ENCODE assay signal across 14 cellular contexts in the genomic region with DNA sequence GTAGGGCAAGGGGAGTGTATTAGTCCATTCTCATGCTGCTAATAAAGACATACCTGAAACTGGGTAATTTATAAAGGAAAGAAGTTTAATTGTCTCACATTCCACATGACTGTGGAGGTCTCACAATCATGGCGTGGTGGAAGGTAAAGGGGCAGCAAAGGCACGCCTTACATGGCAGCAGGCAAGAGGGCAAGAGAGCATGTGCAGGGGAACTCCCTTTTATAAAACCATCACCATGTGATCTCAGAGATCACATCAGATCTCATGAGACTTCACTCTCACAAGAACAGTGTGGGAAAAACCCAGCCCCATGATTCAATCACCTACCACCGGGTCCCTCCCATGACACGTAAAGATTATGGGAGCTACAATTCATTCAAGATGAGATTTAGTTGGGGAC. TPM values are rescaled to one million over a fixed set of nuclear protein-coding genes. Genes with fewer than 3 reads are reported as not detected.
DNase-seq lines count a peak whose midpoint lies in the region; ATAC-seq, FAIRE-seq and TF ChIP-seq lines count a peak whose summit lies in the region.
"Had no signal": no experiment of that assay in that cellular context is flagged by ENCODE, and none has a peak within 500 bp of the region (broad histone marks: within the 10 kb centered on the region; RNA-seq: fewer than 3 reads in every experiment).

No MANE protein-coding gene starts in this region.

- TF ChIP-seq CTCF in SK-N-SH (IDR thresholded peaks at IDR 0.05) (no peak), mammary epithelial cell (conservative IDR thresholded peaks at IDR 0.05 in 1 of 2, IDR thresholded peaks at IDR 0.05 in 1 of 2; ENCODE audit: extremely low read depth in 1 of 2, insufficient read depth in 1 of 2, low read depth in 1 of 2, low read length in 2 of 2) (no peak)

- in situ Hi-C loops in mammary epithelial cell (cut with MboI; ENCODE audit: low sequenced_read_pairs in 2 of 2): no loop called here

- H3K4me1 Mint-ChIP-seq in naive thymus-derived CD8-positive, alpha-beta T cell: peaks cover 4 to 15% (median 11%) of the 10 kb centered on the region in 4 donors

- BruUV-seq in mammary epithelial cell (replicated peaks; lab: Mats Ljungman, UMichigan): no TSS peak

- 0 out of 2 replicates have a peak overlapping the region, but pooled peaks have one; percentile 51 for H3K4me2 ChIP-seq in SK-N-SH
- H3K4me2 ChIP-seq in mammary epithelial cell (ENCODE audit: insufficient read depth, low read depth, low read length): no peak overlapping the region

- no peak for TF ChIP-seq RAD21 in SK-N-SH (IDR thresholded peaks at IDR 0.05; ENCODE audit: low read length)

- H3K27me3 ChIP-seq in SK-N-SH (ENCODE audit: insufficient read depth): no peaks in the 10 kb centered on the region
- H3K27me3 ChIP-seq in mammary epithelial cell (ENCODE audit: insufficient read depth, low read length): no peaks in the 10 kb centered on the region

- H3K9me3 ChIP-seq in SK-N-SH (no peaks in the 10 kb centered on the region), mammary epithelial cell (replicated peaks; ENCODE audit: insufficient read depth, low read length) (no peaks in the 10 kb centered on the region)

- dilution Hi-C loops in mammary epithelial cell (cut with HindIII; ENCODE audit: low sequenced_read_pairs): no loop called here

- peak overlapping the region in 3 of 10 donors; percentile 22 to 78 (median 29) for H3K27ac Mint-ChIP-seq in naive thymus-derived CD8-positive, alpha-beta T cell
- H3K27ac Mint-ChIP-seq: H9 had no signal

- no peak overlapping the region for H3K9ac ChIP-seq in SK-N-SH
- H3K9ac ChIP-seq in mammary epithelial cell (ENCODE audit: insufficient read depth, low read length): no peak overlapping the region
- H3K9ac ChIP-seq: parathyroid adenoma had no signal

- H3K4me3 ChIP-seq in SK-N-SH (ENCODE audit: low read depth in 2 of 2, low read length in 1 of 2): no peak overlapping the region; a peak in 1 of 4 replicates
- no peak overlapping the region for H3K4me3 ChIP-seq in mammary epithelial cell (replicated peaks in 1 of 3; ENCODE audit: insufficient read depth in 1 of 3, low read depth in 2 of 3, low read length in 3 of 3)

- H3K36me3 Mint-ChIP-seq in naive thymus-derived CD8-positive, alpha-beta T cell: peaks cover 0 to 12% (median 5%) of the 10 kb centered on the region in 3 donors

- CTCF ChIA-PET in SK-N-SH (lab: Yijun Ruan, JAX) (no interaction called here), mammary epithelial cell (lab: Charles Lee; ENCODE audit: low non-redundant PET) (no interaction called here)

- H3K4me3 Mint-ChIP-seq in naive thymus-derived CD8-positive, alpha-beta T cell: no peak overlapping the region
- H3K4me3 Mint-ChIP-seq: H9 had no signal

- 85% methylated on average over 4 of the region's 4 CpGs for WGBS in SK-N-SH (ENCODE audit: low lambda C conversion rate)
- WGBS in mammary epithelial cell (ENCODE audit: low coverage, missing lambda C conversion rate): 86% methylated on average over 4 of the region's 4 CpGs

- H2AFZ ChIP-seq in SK-N-SH (ENCODE audit: low read depth) (no peak overlapping the region), mammary epithelial cell (ENCODE audit: low read depth, low read length) (no peak overlapping the region)
- H2AFZ ChIP-seq: parathyroid adenoma had no signal

- DNase-seq in SK-N-SH: no peak
- peak; percentile 54 for DNase-seq in mammary epithelial cell
- peak; percentile 35 to 47 for DNase-seq in stimulated activated CD4-positive, alpha-beta T cell treated with anti-CD3 and anti-CD28 coated beads, Interleukin-2, amount 100 ng/mL, for 24 hours
- DNase-seq in GM19239 (ENCODE audit: insufficient read length, low spot score): no peak
- no peak for DNase-seq in naive thymus-derived CD8-positive, alpha-beta T cell
- DNase-seq in SIG-M5 (lab: John Stamatoyannopoulos, UW): no peak
- DNase-seq: H9, left colon, RPMI8226 had no signal

- no peaks in the 10 kb centered on the region for H3K9me2 ChIP-seq in SK-N-SH

- H3K36me3 ChIP-seq in SK-N-SH (replicated peaks in 1 of 2; ENCODE audit: control insufficient read depth in 1 of 2, insufficient read depth in 2 of 2, low read length in 1 of 2): no peaks in the 10 kb centered on the region
- H3K36me3 ChIP-seq in mammary epithelial cell (ENCODE audit: insufficient read depth, low read length): no peaks in the 10 kb centered on the region

- no peak for FAIRE-seq in GM19239 (lab: Jason Lieb, UNC)

- peaks cover 7% of the 10 kb centered on the region for H3F3A ChIP-seq in SK-N-SH (replicated peaks; ENCODE audit: insufficient read depth)

- no peaks in the 10 kb centered on the region for H3K9me3 Mint-ChIP-seq in naive thymus-derived CD8-positive, alpha-beta T cell

- H3K27me3 Mint-ChIP-seq in naive thymus-derived CD8-positive, alpha-beta T cell: no peaks in the 10 kb centered on the region

- ATAC-seq in SK-N-SH treated with all-trans-retinoic acid at 6 μM for 48 hours (no peak), HG03108 (IDR thresholded peaks at IDR 0.05; ENCODE audit: unreplicated experiment) (peak; percentile 32)
- ATAC-seq in naive thymus-derived CD8-positive, alpha-beta T cell: no peak
- ATAC-seq: left colon had no signal

- POLR2A ChIA-PET in SK-N-SH (lab: Yijun Ruan, JAX): no interaction called here
- POLR2A ChIA-PET in naive thymus-derived CD8-positive, alpha-beta T cell (lab: Charles Lee): no interaction called here

- H3K79me2 ChIP-seq in SK-N-SH (ENCODE audit: insufficient read depth) (no peaks in the 10 kb centered on the region; the same call in 1 of the 2 replicates), mammary epithelial cell (ENCODE audit: insufficient read depth, low read length) (peaks cover 2% of the 10 kb centered on the region)

- H4K20me1 ChIP-seq in SK-N-SH (ENCODE audit: insufficient read depth) (no peaks in the 10 kb centered on the region), mammary epithelial cell (ENCODE audit: insufficient read depth, low read length) (no peaks in the 10 kb centered on the region)

- peaks cover 15 to 16% of the 10 kb centered on the region in 2 experiments for H3K4me1 ChIP-seq in SK-N-SH (ENCODE audit: control insufficient read depth in 1 of 2, insufficient read depth in 2 of 2, low read depth in 1 of 2, low read length in 1 of 2)
- H3K4me1 ChIP-seq in mammary epithelial cell (ENCODE audit: insufficient read depth, low read length): peaks cover 26% of the 10 kb centered on the region
- H3K4me1 ChIP-seq: parathyroid adenoma had no signal

- intact Hi-C loops in mammary epithelial cell (cut with micrococcal nuclease): no loop called here

- H3K27ac ChIP-seq in SK-N-SH (ENCODE audit: low read depth in 2 of 2, low read length in 1 of 2) (peak overlapping the region; percentile 79 to 88; a peak in 3 of 4 replicates), mammary epithelial cell (ENCODE audit: insufficient read depth, low read depth, low read length) (peak overlapping the region; percentile 46)
- H3K27ac ChIP-seq: 22Rv1, parathyroid adenoma, VCaP had no signal

- TF ChIP-seq EP300 in SK-N-SH (IDR thresholded peaks at IDR 0.05; ENCODE audit: borderline replicate concordance in 1 of 2, low read depth in 1 of 2, low read length in 1 of 2): no peak

TF ChIP-seq in SK-N-SH, 30 proteins besides CTCF, POLR2A, EP300 and RAD21 (continues in another document):
- TF ChIP-seq POLR2AphosphoS5 (IDR thresholded peaks at IDR 0.05; ENCODE audit: low read depth, low read length): no peak
- TF ChIP-seq MAX (IDR thresholded peaks at IDR 0.05; ENCODE audit: low read depth): no peak
- TF ChIP-seq SMC3 (IDR thresholded peaks at IDR 0.05; ENCODE audit: low read depth, low read length): no peak
- no peak for TF ChIP-seq NRF1 (IDR thresholded peaks at IDR 0.05; ENCODE audit: low read depth, low read length)
- no peak for TF ChIP-seq JUND (IDR thresholded peaks at IDR 0.05)
- TF ChIP-seq TAF1 (IDR thresholded peaks at IDR 0.05; ENCODE audit: borderline replicate concordance, low read depth, low read length): no peak
- TF ChIP-seq GATA2 (CRISPR knock-in tag; IDR thresholded peaks at IDR 0.05): no peak
- no peak for TF ChIP-seq MEF2A (IDR thresholded peaks at IDR 0.05; ENCODE audit: borderline replicate concordance, low read depth)

TF ChIP-seq in SK-N-SH treated with all-trans-retinoic acid at 6 μM for 48 hours, 23 proteins besides CTCF, POLR2A, EP300 and RAD21 (continues in another document):
- TF ChIP-seq PPARA (CRISPR knock-in tag; IDR thresholded peaks at IDR 0.05; ENCODE audit: borderline replicate concordance) (no peak), TCF4 (CRISPR knock-in tag; IDR thresholded peaks at IDR 0.05; ENCODE audit: borderline replicate concordance) (no peak), ZFP3 (CRISPR knock-in tag; IDR thresholded peaks at IDR 0.05) (no peak), ZFP30 (CRISPR knock-in tag; IDR thresholded peaks at IDR 0.05) (no peak), SNAI2 (CRISPR knock-in tag; IDR thresholded peaks at IDR 0.05) (no peak), TOX (CRISPR knock-in tag; IDR thresholded peaks at IDR 0.05; ENCODE audit: borderline replicate concordance) (no peak), ZNF8 (CRISPR knock-in tag; IDR thresholded peaks at IDR 0.05) (no peak)

RNA-seq across cellular contexts. Expression of gene SUMF1, which starts 41.4 kb away (rescaled TPM):
- polyA plus RNA-seq in SK-N-SH (2012; rRNA removed) (56.9 and 74.9 TPM in 2 replicates), mammary epithelial cell (37.6 TPM)
- 64.7 and 74.9 TPM in 2 replicates for polyA plus RNA-seq in SK-N-SH (2012; cell fraction: cytosol; rRNA removed)
- 37.0 and 45.0 TPM in 2 replicates for polyA plus RNA-seq in SK-N-SH (2012; cell fraction: nucleus; rRNA removed)
- 10 to 100 TPM; 31.4 to 87.7 TPM for total RNA-seq in mammary epithelial cell
- polyA minus RNA-seq in mammary epithelial cell: 22.4 TPM
- total RNA-seq in naive thymus-derived CD8-positive, alpha-beta T cell: 10 to 100 TPM; 13.7 to 14.2 TPM
- polyA plus RNA-seq in naive thymus-derived CD8-positive, alpha-beta T cell: 10 to 100 TPM; 23.4 to 36.4 (median 30.6) TPM

Comparison
In these comparisons a context has a peak if more than half of its experiments do, and no peak if none do; other contexts are left out.
1. DNase-seq: peak in mammary epithelial cell (single experiment) and stimulated activated CD4-positive, alpha-beta T cell treated with anti-CD3 and anti-CD28 coated beads, Interleukin-2, amount 100 ng/mL, for 24 hours (2 of 2); none in SK-N-SH (single experiment), GM19239 (single experiment), naive thymus-derived CD8-positive, alpha-beta T cell (0 of 10) and SIG-M5 (single experiment).